12 cellular contexts compared by ENCODE assay signal in the genomic region with DNA sequence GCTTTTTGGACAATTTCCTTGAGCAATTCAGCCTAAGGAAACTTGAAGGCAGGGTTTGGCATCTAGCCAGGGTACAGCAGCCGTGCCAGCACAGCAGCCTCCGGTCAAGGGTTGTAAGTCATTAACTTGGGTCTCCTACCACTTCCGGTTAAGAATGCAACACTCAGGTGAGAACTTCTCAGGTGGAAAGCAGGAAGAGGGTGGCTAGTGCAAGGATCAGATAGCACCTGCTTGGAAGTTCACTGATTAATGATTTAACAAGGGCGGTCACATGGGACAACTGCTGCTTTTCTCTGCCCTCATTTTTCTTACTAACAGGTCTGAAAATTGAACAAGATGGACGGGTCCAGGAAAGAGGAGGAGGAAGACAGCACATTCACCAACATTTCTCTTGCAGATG. TPM values are rescaled to one million over a fixed set of nuclear protein-coding genes. Genes with fewer than 3 reads are reported as not detected.
DNase-seq lines count a peak whose midpoint lies in the region; ATAC-seq and TF ChIP-seq lines count a peak whose summit lies in the region.
"Had no signal": no experiment of that assay in that cellular context is flagged by ENCODE, and none has a peak within 500 bp of the region (broad histone marks: within the 10 kb centered on the region; RNA-seq: fewer than 3 reads in every experiment).

No MANE protein-coding gene starts in this region.

- no peak overlapping the region for H3K4me3 ChIP-seq in ovary
- H3K4me3 ChIP-seq in H7 (ENCODE audit: insufficient read depth, low read depth, low read length), result no peak overlapping the region
- H3K4me3 ChIP-seq: GM12878 had no signal

- ATAC-seq in GM18907 (IDR thresholded peaks at IDR 0.05; ENCODE audit: unreplicated experiment) (peak; percentile 99), HG03060 (IDR thresholded peaks at IDR 0.05; ENCODE audit: low read depth, unreplicated experiment) (peak; percentile 85)
- ATAC-seq: activated CD4-positive, alpha-beta T cell treated with anti-CD3 and anti-CD28 coated beads for 36 hours; GM12878 had no signal

- TF ChIP-seq EP300 in ovary (IDR thresholded peaks at IDR 0.05), result no peak

- intact Hi-C loops in ovary (cut with DNase I), result no loop called here

- no peak overlapping the region for H3K27ac ChIP-seq in ovary
- H3K27ac ChIP-seq: neutrophil had no signal

- H3K9me3 ChIP-seq in ovary, result no peaks in the 10 kb centered on the region
- H3K9me3 ChIP-seq: neutrophil had no signal

- TF ChIP-seq POLR2A in ovary (IDR thresholded peaks at IDR 0.05), result no peak

- WGBS in ovary, 3 donors, result 17 to 23% (median 18%) methylated on average over 5 of the region's 5 CpGs

- DNase-seq in astrocyte of the hippocampus (ENCODE audit: low read depth, low spot score), result peak; percentile 34
- DNase-seq in ovary, result peak in 4 of 5 donors; percentile 22 to 43 (median 28)
- no peak for DNase-seq in NCI-H1105 treated with DMSO at 0.1 percent for 48 hours (lab: John Stamatoyannopoulos, UW)
- no peak for DNase-seq in H7
- no peak for DNase-seq in NCI-H1694 (lab: John Stamatoyannopoulos, UW)
- no peak for DNase-seq in Kasumi-1 (lab: John Stamatoyannopoulos, UW)
- DNase-seq: activated CD4-positive, alpha-beta T cell treated with anti-CD3 and anti-CD28 coated beads for 36 hours; NCI-H1930 had no signal

- peaks cover 2% of the 10 kb centered on the region for H3K4me1 ChIP-seq in ovary (ENCODE audit: insufficient read depth)

- TF ChIP-seq CTCF in ovary (IDR thresholded peaks at IDR 0.05), result no peak

- H3K36me3 ChIP-seq in ovary (no peaks in the 10 kb centered on the region), H7 (replicated peaks; ENCODE audit: control insufficient read depth, insufficient read depth, low read length) (no peaks in the 10 kb centered on the region)
- H3K36me3 ChIP-seq: neutrophil had no signal

- H3K27me3 ChIP-seq in ovary (no peaks in the 10 kb centered on the region), H7 (ENCODE audit: control insufficient read depth, insufficient read depth, low read length) (no peaks in the 10 kb centered on the region)

RNA-seq across cellular contexts. Expression of gene SCOC, which starts 30.1 kb away (rescaled TPM):
- 10 to 100 TPM; 32.4 to 48.0 (median 43.4) TPM for total RNA-seq in ovary
- polyA plus RNA-seq in ovary, result 10 to 100 TPM; 37.1 to 47.8 TPM
- total RNA-seq in H7 (2014; rRNA removed; shearing (Covaris generic)), result 52.0 and 59.0 TPM in 2 replicates

Comparison
In these comparisons a context has a peak if more than half of its experiments do, and no peak if none do; other contexts are left out.
1. DNase-seq: peak in astrocyte of the hippocampus (single experiment) and ovary (4 of 5); none in NCI-H1105 treated with DMSO at 0.1 percent for 48 hours (single experiment), H7 (single experiment), NCI-H1694 (single experiment) and Kasumi-1 (0 of 2).